9 cellular contexts compared by ENCODE assay signal in the genomic region with DNA sequence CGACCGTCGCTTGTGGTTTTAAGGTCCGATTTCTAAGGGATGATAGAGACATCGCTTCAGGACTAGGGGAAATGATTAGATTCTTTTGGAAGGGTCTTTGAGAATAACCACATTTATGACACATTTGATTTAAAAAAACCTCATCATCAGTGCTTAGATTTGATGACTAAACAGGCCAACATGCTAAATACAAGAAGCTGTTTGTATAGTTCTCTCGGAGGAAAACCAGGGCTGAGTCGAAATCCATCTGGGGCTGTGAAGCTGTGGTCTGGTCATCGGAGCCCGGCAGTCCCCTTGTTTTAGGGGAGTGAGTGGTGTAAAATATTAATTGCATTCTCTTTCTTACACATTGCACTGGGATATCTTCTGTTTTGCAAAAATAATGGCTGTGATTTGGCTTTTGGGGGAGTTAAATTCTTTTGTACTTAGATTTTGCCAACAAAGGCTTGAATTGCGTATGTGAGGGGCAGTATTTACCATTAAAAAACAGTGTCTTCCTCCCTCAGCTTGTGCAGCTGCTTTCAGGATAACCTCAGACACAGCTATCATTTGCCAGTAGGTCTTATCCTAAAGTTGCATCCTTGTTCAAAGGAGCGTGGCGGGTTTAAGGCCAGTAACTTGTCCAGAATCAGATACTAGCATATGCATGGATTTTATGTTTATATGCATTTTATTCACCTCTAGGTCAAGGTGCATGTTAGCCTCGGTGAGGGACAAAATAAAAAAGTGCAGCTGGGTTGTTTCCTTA. TPM values are rescaled to one million over a fixed set of nuclear protein-coding genes. Genes with fewer than 3 reads are reported as not detected.
DNase-seq lines count a peak whose midpoint lies in the region; ATAC-seq and TF ChIP-seq lines count a peak whose summit lies in the region.
"Had no signal": no experiment of that assay in that cellular context is flagged by ENCODE, and none has a peak within 500 bp of the region (broad histone marks: within the 10 kb centered on the region; RNA-seq: fewer than 3 reads in every experiment).

No MANE protein-coding gene starts in this region.

- H3K36me3 ChIP-seq in Caco-2 (ENCODE audit: control insufficient read depth, insufficient read depth, low read length) = no peaks in the 10 kb centered on the region
- no peaks in the 10 kb centered on the region for H3K36me3 ChIP-seq in H7 (replicated peaks; ENCODE audit: control insufficient read depth, insufficient read depth, low read length)
- no peaks in the 10 kb centered on the region for H3K36me3 ChIP-seq in sigmoid colon

- H3K27me3 Mint-ChIP-seq in Caco-2 (ENCODE audit: insufficient read depth, unreplicated experiment) (peaks cover 2% of the 10 kb centered on the region), T-helper 17 cell (no peaks in the 10 kb centered on the region)

- no peak for DNase-seq in Caco-2
- DNase-seq in H7 = peak; percentile 16
- DNase-seq in T-helper 17 cell = no peak
- DNase-seq in foreskin keratinocyte = no peak
- no peak for DNase-seq in sigmoid colon
- no peak for DNase-seq in GM20000 (ENCODE audit: low spot score)
- DNase-seq in substantia nigra (lab: John Stamatoyannopoulos, UW) = no peak

- CTCF ChIA-PET in Caco-2 (lab: Charles Lee) = interaction anchor here (1.0 kb wide), 1 partner anchor 117 kb away, joined by 3 read pairs; no protein-coding TSS in a partner anchor

- H3K4me1 Mint-ChIP-seq in Caco-2 (ENCODE audit: low read depth, unreplicated experiment) (peaks cover 10% of the 10 kb centered on the region), T-helper 17 cell (peaks cover 50% of the 10 kb centered on the region)

- 3 to 4% methylated on average over 13 of the region's 13 CpGs for WGBS in sigmoid colon, 2 donors

- POLR2A ChIA-PET in Caco-2 (lab: Charles Lee) = interaction anchor here (0.6 kb wide), 1 partner anchor 122 kb away, joined by 4 read pairs; no protein-coding TSS in a partner anchor

- TF ChIP-seq CTCF in Caco-2 (IDR thresholded peaks at IDR 0.05; ENCODE audit: insufficient read depth in 1 of 2, low read depth in 1 of 2, low read length in 1 of 2, severe bottlenecking in 1 of 2, unreplicated experiment in 1 of 2) (no peak), foreskin keratinocyte (conservative IDR thresholded peaks at IDR 0.05) (no peak), sigmoid colon (IDR thresholded peaks at IDR 0.05) (no peak), GM20000 (IDR thresholded peaks at IDR 0.05; ENCODE audit: extremely low read depth, missing control alignments) (no peak)

- H3K9me3 Mint-ChIP-seq in Caco-2 (ENCODE audit: unreplicated experiment) = no peaks in the 10 kb centered on the region

- H3K4me3 ChIP-seq in Caco-2 (ENCODE audit: low read depth, low read length) (peak overlapping the region; percentile 41), H7 (ENCODE audit: insufficient read depth, low read depth, low read length) (peak overlapping the region; percentile 29), sigmoid colon (peak overlapping the region; percentile 39 to 52 (median 44))

- H3K36me3 Mint-ChIP-seq in Caco-2 (ENCODE audit: insufficient read depth, unreplicated experiment) (no peaks in the 10 kb centered on the region), T-helper 17 cell (ENCODE audit: low read depth) (peaks cover 2% of the 10 kb centered on the region)

- H3K27ac ChIP-seq in foreskin keratinocyte (peak overlapping the region; percentile 62), sigmoid colon (peak overlapping the region; percentile 32 to 71 (median 62)), substantia nigra (ENCODE audit: low read depth, low read length, poor library complexity, severe bottlenecking) (no peak overlapping the region)
- H3K27ac ChIP-seq: KMS-11 had no signal

- intact Hi-C loops in Caco-2 (cut with micrococcal nuclease; ENCODE audit: unreplicated experiment) (no loop called here), sigmoid colon (cut with DNase I) (loop anchor here (2.0 to 5.0 kb wide), 2 partner anchors 101 to 118 kb away; no protein-coding TSS in a partner anchor)

- H3K27me3 ChIP-seq in Caco-2 (replicated peaks; ENCODE audit: control insufficient read depth, insufficient read depth, low read length) = no peaks in the 10 kb centered on the region
- peaks cover 6% of the 10 kb centered on the region for H3K27me3 ChIP-seq in H7 (ENCODE audit: control insufficient read depth, insufficient read depth, low read length)
- H3K27me3 ChIP-seq in foreskin keratinocyte = no peaks in the 10 kb centered on the region
- no peaks in the 10 kb centered on the region for H3K27me3 ChIP-seq in sigmoid colon

- H3K4me1 ChIP-seq in Caco-2 = peaks cover 20% of the 10 kb centered on the region
- peaks cover 11% of the 10 kb centered on the region for H3K4me1 ChIP-seq in foreskin keratinocyte
- peaks cover 0 to 25% (median 10%) of the 10 kb centered on the region in 4 donors for H3K4me1 ChIP-seq in sigmoid colon

- H3K27ac Mint-ChIP-seq in Caco-2 (ENCODE audit: unreplicated experiment) (peak overlapping the region; percentile 5), T-helper 17 cell (no peak overlapping the region)

- H3K9me3 ChIP-seq in Caco-2 (no peaks in the 10 kb centered on the region; the same call in 1 of the 2 replicates), T-helper 17 cell (ENCODE audit: control insufficient read depth, low read length, poor library complexity, severe bottlenecking) (no peaks in the 10 kb centered on the region), sigmoid colon (no peaks in the 10 kb centered on the region)

- H3K4me3 Mint-ChIP-seq in Caco-2 (ENCODE audit: unreplicated experiment) (peak overlapping the region; percentile 65), T-helper 17 cell (peak overlapping the region; percentile 97)

- no TSS peak for BruUV-seq in Caco-2 (replicated peaks; lab: Mats Ljungman, UMichigan)

- ATAC-seq in T-helper 17 cell = peak; percentile 20
- peak; percentile 67 for ATAC-seq in foreskin keratinocyte
- ATAC-seq in GM18858 (IDR thresholded peaks at IDR 0.05; ENCODE audit: unreplicated experiment) = no peak

- TF ChIP-seq POLR2A in sigmoid colon (IDR thresholded peaks at IDR 0.05) = no peak

- TF ChIP-seq EP300 in sigmoid colon (IDR thresholded peaks at IDR 0.05) = no peak

RNA-seq across cellular contexts. Expression of a gene that starts 0.6 kb away (rescaled TPM):
- total RNA-seq in Caco-2 (2022) (8.6 and 16.1 TPM in 2 replicates), T-helper 17 cell (100 to 1,000 TPM; 194 to 208 TPM), foreskin keratinocyte (6.7 and 10.9 TPM in 2 replicates), sigmoid colon (10 to 100 TPM; 27.3 to 44.2 (median 29.1) TPM)
- total RNA-seq in H7 (2014; rRNA removed; shearing (Covaris generic)) = 4.7 and 5.9 TPM in 2 replicates
- polyA plus RNA-seq in foreskin keratinocyte (5.9 and 7.4 TPM in 2 replicates), sigmoid colon (10 to 100 TPM in 2 of 3 donors, 1 to 10 TPM in 1; 9.5 to 18.4 (median 16.8) TPM)

Comparison
In these comparisons a context has a peak if more than half of its experiments do, and no peak if none do; other contexts are left out.
1. RNA of a gene that starts 0.6 kb away (total RNA-seq): 194 to 208 TPM in T-helper 17 cell; 27.3 to 44.2 TPM in sigmoid colon, 8.6 to 16.1 TPM in Caco-2, 6.7 to 10.9 TPM in foreskin keratinocyte and 4.7 to 5.9 TPM in H7; every median in the first group is over 4 times any median in the second.
2. Peak in every context shown above with its lines, with median percentiles within 50 percentile points of each other: H3K4me3 ChIP-seq.